ENCODE assay signal across 21 cellular contexts in the genomic region with DNA sequence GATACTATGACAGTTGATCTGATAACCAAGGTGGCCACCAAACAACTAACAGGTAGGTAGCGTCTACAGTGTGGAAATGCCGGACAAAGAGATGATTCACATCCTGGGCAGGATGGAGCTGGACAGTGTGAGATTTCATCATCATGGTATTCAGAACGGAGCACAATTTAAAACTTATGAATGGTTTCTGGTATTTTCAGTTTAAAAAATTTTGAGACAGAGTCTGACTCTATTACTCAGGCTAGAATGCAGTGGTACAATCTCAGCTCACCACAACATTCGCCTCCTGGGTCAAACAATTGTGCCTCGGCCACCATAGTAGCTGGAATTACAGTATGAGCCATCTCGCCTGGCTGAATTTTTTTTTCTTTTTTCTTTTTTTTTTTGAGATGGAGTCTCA. TPM values are rescaled to one million over a fixed set of nuclear protein-coding genes. Genes with fewer than 3 reads are reported as not detected.
DNase-seq lines count a peak whose midpoint lies in the region; ATAC-seq lines count a peak whose summit lies in the region.
"Had no signal": no experiment of that assay in that cellular context is flagged by ENCODE, and none has a peak within 500 bp of the region (broad histone marks: within the 10 kb centered on the region; RNA-seq: fewer than 3 reads in every experiment).

No MANE protein-coding gene starts in this region.

- no peak overlapping the region for H3K4me3 ChIP-seq in skeletal muscle satellite cell (ENCODE audit: low read length)
- H3K4me3 ChIP-seq: GM12878 had no signal

- ATAC-seq in GM21619 (IDR thresholded peaks at IDR 0.05; ENCODE audit: unreplicated experiment), result no peak
- ATAC-seq in GM21367 (IDR thresholded peaks at IDR 0.05; ENCODE audit: unreplicated experiment), result no peak
- no peak for ATAC-seq in GM21423 (IDR thresholded peaks at IDR 0.05; ENCODE audit: unreplicated experiment)
- ATAC-seq: activated T-cell treated with anti-CD3 and anti-CD28 coated beads, Interleukin-2, amount 50 U/mL, for 72 hours; GM12878; stimulated activated naive B cell treated with anti-CD40 and anti-IgM and Interleukin-4, amounts not matched to agents 10 μg/mL and 1 μg/mL and 100 μg/mL, for 72 hours had no signal

- no peaks in the 10 kb centered on the region for H3K9me3 ChIP-seq in skeletal muscle satellite cell (replicated peaks; ENCODE audit: low read length)

- no peak overlapping the region for H3K4me3 Mint-ChIP-seq in activated T-cell treated with anti-CD3 and anti-CD28 coated beads, Interleukin-2, amount 50 U/mL, for 24 hours
- H3K4me3 Mint-ChIP-seq: activated T-cell treated with anti-CD3 and anti-CD28 coated beads, Interleukin-2, amount 50 U/mL, for 72 hours; H9; IgD-negative memory B cell; stimulated activated naive B cell treated with anti-CD40 and anti-IgM and Interleukin-4, amounts not matched to agents 10 μg/mL and 1 μg/mL and 100 μg/mL, for 72 hours; type B pancreatic cell had no signal

- DNase-seq in activated T-cell treated with anti-CD3 and anti-CD28 coated beads, Interleukin-2, amount 50 U/mL, for 24 hours, result no peak
- DNase-seq in activated T-cell treated with anti-CD3 and anti-CD28 coated beads for 4 hours (no peak), amniotic epithelial cell (ENCODE audit: low read depth) (peak; percentile 73), fibroblast of peridontal ligament (ENCODE audit: extremely low read depth) (peak; percentile 15)
- DNase-seq: 8988T; activated CD4-positive, alpha-beta T cell treated with anti-CD3 and anti-CD28 coated beads, Interleukin-2, amount 50 U/mL, for 4 hours; activated T-cell treated with anti-CD3 and anti-CD28 coated beads, Interleukin-2, amount 50 U/mL, for 72 hours; CD4-positive, CD25-positive, alpha-beta regulatory T cell; cerebellar nuclear complex; H9; hippocampal formation; NCI-H1105; NK-92 treated with Interleukin-12 subunit alpha and Interleukin-12 subunit beta, amount 100 ng/mL, for 24 hours; stimulated activated naive B cell treated with anti-CD40 and anti-IgM and Interleukin-4, amounts not matched to agents 10 μg/mL and 1 μg/mL and 100 μg/mL, for 72 hours had no signal

- H3K4me1 Mint-ChIP-seq in activated T-cell treated with anti-CD3 and anti-CD28 coated beads, Interleukin-2, amount 50 U/mL, for 24 hours (ENCODE audit: low read depth), result no peaks in the 10 kb centered on the region
- H3K4me1 Mint-ChIP-seq: stimulated activated naive B cell treated with anti-CD40 and anti-IgM and Interleukin-4, amounts not matched to agents 10 μg/mL and 1 μg/mL and 100 μg/mL, for 72 hours had no signal

- H3K4me2 ChIP-seq in skeletal muscle satellite cell (ENCODE audit: low read length), result peak overlapping the region; percentile 34

- H3K4me1 ChIP-seq in skeletal muscle satellite cell (ENCODE audit: control insufficient read depth, insufficient read depth, low read length), result peaks cover 5% of the 10 kb centered on the region

- no peaks in the 10 kb centered on the region for H3K27me3 ChIP-seq in skeletal muscle satellite cell (ENCODE audit: control insufficient read depth, insufficient read depth, low read length)

- no peaks in the 10 kb centered on the region for H3K36me3 ChIP-seq in skeletal muscle satellite cell (ENCODE audit: insufficient read depth, low read length)

- H3K27me3 Mint-ChIP-seq in activated T-cell treated with anti-CD3 and anti-CD28 coated beads, Interleukin-2, amount 50 U/mL, for 24 hours, result no peaks in the 10 kb centered on the region
- H3K27me3 Mint-ChIP-seq: CD4-positive, CD25-positive, alpha-beta regulatory T cell; IgD-negative memory B cell; stimulated activated naive B cell treated with anti-CD40 and anti-IgM and Interleukin-4, amounts not matched to agents 10 μg/mL and 1 μg/mL and 100 μg/mL, for 72 hours; type B pancreatic cell had no signal

- no peaks in the 10 kb centered on the region for H3K9me3 Mint-ChIP-seq in activated T-cell treated with anti-CD3 and anti-CD28 coated beads, Interleukin-2, amount 50 U/mL, for 24 hours
- H3K9me3 Mint-ChIP-seq: H9 had no signal

- H3K27ac Mint-ChIP-seq in activated T-cell treated with anti-CD3 and anti-CD28 coated beads, Interleukin-2, amount 50 U/mL, for 24 hours, result peak overlapping the region; percentile 11
- H3K27ac Mint-ChIP-seq: activated T-cell treated with anti-CD3 and anti-CD28 coated beads, Interleukin-2, amount 50 U/mL, for 72 hours; CD4-positive, CD25-positive, alpha-beta regulatory T cell; stimulated activated naive B cell treated with anti-CD40 and anti-IgM and Interleukin-4, amounts not matched to agents 10 μg/mL and 1 μg/mL and 100 μg/mL, for 72 hours; type B pancreatic cell had no signal

- H3K9ac ChIP-seq in skeletal muscle satellite cell (ENCODE audit: low read depth, low read length), result no peak overlapping the region

- H3K36me3 Mint-ChIP-seq in activated T-cell treated with anti-CD3 and anti-CD28 coated beads, Interleukin-2, amount 50 U/mL, for 24 hours (ENCODE audit: low read depth), result peaks cover 11% of the 10 kb centered on the region

RNA-seq across cellular contexts. Expression of a gene that starts 43.8 kb away (rescaled TPM):
- total RNA-seq in skeletal muscle satellite cell (2012; rRNA removed), result 17.9 and 25.6 TPM in 2 replicates

RNA-seq across cellular contexts. Expression of a gene that starts 44.5 kb away (rescaled TPM):
- total RNA-seq in skeletal muscle satellite cell (2012; rRNA removed), result 11.8 and 16.0 TPM in 2 replicates

Comparison
In these comparisons a context has a peak if more than half of its experiments do, and no peak if none do; other contexts are left out.
1. DNase-seq: peak in amniotic epithelial cell (single experiment) and fibroblast of peridontal ligament (single experiment); none in activated T-cell treated with anti-CD3 and anti-CD28 coated beads, Interleukin-2, amount 50 U/mL, for 24 hours (single experiment) and activated T-cell treated with anti-CD3 and anti-CD28 coated beads for 4 hours (single experiment).